Comparison of ENCODE assay signal across 2 cellular contexts in the genomic region with DNA sequence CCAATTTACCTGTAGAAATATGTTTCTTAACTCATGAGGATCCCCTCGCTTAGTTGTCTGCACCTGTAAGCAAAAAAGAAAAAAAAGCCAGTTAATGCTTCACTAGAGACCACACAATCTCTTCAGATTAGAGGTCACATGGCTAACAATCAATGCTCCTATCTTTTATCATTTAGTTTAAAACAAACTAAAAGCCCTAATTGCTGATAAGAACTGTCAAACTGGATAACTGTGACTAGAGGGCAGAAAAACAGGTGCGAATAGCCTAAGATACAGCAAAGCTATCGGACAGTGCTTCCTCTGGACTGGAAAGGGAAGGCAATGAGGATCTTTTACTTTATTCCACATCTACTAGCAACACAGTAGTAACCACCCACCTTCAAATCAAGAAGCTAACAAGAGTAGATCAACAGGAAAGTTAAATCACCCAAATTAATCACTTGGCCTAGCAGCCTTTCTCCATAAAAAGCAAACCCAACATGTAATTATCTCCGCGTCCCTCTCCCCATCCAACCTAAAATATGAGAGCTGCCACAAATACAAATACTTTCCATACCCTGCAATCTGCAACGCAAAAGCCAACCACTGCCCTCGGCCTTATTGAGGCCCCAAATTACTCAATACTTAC.
TF ChIP-seq lines count a peak whose summit lies in the region.

No MANE protein-coding gene starts in this region.

TF ChIP-seq in GM12878, 131 proteins besides CTCF, POLR2A, EP300 and RAD21:
- TF ChIP-seq MYB (IDR thresholded peaks at IDR 0.05; ENCODE audit: borderline replicate concordance, low read depth, low read length): no peak
- 0 out of 2 replicates have a peak, but pooled peaks have one; percentile 47 for TF ChIP-seq RUNX3 (IDR thresholded peaks at IDR 0.05; ENCODE audit: low read length)
- TF ChIP-seq, protein P1, sequence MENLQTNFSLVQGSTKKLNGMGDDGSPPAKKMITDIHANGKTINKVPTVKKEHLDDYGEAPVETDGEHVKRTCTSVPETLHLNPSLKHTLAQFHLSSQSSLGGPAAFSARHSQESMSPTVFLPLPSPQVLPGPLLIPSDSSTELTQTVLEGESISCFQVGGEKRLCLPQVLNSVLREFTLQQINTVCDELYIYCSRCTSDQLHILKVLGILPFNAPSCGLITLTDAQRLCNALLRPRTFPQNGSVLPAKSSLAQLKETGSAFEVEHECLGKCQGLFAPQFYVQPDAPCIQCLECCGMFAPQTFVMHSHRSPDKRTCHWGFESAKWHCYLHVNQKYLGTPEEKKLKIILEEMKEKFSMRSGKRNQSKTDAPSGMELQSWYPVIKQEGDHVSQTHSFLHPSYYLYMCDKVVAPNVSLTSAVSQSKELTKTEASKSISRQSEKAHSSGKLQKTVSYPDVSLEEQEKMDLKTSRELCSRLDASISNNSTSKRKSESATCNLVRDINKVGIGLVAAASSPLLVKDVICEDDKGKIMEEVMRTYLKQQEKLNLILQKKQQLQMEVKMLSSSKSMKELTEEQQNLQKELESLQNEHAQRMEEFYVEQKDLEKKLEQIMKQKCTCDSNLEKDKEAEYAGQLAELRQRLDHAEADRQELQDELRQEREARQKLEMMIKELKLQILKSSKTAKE (IDR thresholded peaks at IDR 0.05; ENCODE audit: low read depth, poor library complexity, severe bottlenecking): peak; percentile 14

TF ChIP-seq in liver, 16 proteins besides CTCF, POLR2A, EP300 and RAD21:
- no peak for TF ChIP-seq FOXA2 (IDR thresholded peaks at IDR 0.05)
- TF ChIP-seq, protein P2, sequence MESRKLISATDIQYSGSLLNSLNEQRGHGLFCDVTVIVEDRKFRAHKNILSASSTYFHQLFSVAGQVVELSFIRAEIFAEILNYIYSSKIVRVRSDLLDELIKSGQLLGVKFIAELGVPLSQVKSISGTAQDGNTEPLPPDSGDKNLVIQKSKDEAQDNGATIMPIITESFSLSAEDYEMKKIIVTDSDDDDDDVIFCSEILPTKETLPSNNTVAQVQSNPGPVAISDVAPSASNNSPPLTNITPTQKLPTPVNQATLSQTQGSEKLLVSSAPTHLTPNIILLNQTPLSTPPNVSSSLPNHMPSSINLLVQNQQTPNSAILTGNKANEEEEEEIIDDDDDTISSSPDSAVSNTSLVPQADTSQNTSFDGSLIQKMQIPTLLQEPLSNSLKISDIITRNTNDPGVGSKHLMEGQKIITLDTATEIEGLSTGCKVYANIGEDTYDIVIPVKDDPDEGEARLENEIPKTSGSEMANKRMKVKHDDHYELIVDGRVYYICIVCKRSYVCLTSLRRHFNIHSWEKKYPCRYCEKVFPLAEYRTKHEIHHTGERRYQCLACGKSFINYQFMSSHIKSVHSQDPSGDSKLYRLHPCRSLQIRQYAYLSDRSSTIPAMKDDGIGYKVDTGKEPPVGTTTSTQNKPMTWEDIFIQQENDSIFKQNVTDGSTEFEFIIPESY (IDR thresholded peaks at IDR 0.05): peak; percentile 47
- no peak for TF ChIP-seq FOXA1 (IDR thresholded peaks at IDR 0.05)
- peak; percentile 39 for TF ChIP-seq YY1 (IDR thresholded peaks at IDR 0.05)
- TF ChIP-seq RXRA (IDR thresholded peaks at IDR 0.05): peak in 1 of 2 donors; percentile 45
- peak in 1 of 2 donors; percentile 50 for TF ChIP-seq HNF4A (conservative IDR thresholded peaks at IDR 0.05)
- no peak for TF ChIP-seq SP1 (IDR thresholded peaks at IDR 0.05)
- TF ChIP-seq, protein P3, sequence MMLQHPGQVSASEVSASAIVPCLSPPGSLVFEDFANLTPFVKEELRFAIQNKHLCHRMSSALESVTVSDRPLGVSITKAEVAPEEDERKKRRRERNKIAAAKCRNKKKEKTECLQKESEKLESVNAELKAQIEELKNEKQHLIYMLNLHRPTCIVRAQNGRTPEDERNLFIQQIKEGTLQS (IDR thresholded peaks at IDR 0.05): no peak
- TF ChIP-seq, protein P4, sequence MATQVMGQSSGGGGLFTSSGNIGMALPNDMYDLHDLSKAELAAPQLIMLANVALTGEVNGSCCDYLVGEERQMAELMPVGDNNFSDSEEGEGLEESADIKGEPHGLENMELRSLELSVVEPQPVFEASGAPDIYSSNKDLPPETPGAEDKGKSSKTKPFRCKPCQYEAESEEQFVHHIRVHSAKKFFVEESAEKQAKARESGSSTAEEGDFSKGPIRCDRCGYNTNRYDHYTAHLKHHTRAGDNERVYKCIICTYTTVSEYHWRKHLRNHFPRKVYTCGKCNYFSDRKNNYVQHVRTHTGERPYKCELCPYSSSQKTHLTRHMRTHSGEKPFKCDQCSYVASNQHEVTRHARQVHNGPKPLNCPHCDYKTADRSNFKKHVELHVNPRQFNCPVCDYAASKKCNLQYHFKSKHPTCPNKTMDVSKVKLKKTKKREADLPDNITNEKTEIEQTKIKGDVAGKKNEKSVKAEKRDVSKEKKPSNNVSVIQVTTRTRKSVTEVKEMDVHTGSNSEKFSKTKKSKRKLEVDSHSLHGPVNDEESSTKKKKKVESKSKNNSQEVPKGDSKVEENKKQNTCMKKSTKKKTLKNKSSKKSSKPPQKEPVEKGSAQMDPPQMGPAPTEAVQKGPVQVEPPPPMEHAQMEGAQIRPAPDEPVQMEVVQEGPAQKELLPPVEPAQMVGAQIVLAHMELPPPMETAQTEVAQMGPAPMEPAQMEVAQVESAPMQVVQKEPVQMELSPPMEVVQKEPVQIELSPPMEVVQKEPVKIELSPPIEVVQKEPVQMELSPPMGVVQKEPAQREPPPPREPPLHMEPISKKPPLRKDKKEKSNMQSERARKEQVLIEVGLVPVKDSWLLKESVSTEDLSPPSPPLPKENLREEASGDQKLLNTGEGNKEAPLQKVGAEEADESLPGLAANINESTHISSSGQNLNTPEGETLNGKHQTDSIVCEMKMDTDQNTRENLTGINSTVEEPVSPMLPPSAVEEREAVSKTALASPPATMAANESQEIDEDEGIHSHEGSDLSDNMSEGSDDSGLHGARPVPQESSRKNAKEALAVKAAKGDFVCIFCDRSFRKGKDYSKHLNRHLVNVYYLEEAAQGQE (IDR thresholded peaks at IDR 0.05): no peak
